ENCODE assay signal across 8 cellular contexts in the genomic region with DNA sequence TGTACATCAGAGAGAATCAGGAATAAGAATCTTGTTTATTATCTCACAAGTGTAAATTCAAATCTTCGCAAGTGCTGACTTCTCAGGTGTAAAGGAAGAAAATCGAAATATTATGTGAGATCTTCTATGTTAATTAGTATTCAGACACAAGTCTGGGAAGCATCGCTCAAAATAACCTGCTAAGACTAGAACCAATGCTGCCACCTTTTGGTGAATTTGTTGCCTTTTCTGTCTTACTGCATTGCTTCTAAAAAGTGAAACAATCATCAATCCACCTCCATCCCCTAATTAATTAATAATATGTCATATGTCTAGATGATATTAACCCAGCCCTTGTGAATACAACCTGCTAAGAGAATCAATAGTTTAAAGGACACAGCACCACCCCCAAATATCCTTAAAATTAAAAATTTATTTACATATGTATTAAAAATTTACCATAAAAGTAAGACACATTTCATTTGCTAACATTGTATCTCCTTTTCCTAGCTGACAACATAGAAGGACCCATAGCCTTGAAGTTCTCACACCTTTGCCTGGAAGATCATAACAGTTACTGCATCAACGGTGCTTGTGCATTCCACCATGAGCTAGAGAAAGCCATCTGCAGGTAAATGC. TPM values are rescaled to one million over a fixed set of nuclear protein-coding genes. Genes with fewer than 3 reads are reported as not detected.
DNase-seq lines count a peak whose midpoint lies in the region; ATAC-seq and TF ChIP-seq lines count a peak whose summit lies in the region.

No MANE protein-coding gene starts in this region.

- intact Hi-C loops in natural killer cell (cut with micrococcal nuclease) = loop anchor here (5.0 kb wide), 1 partner anchor 125 kb away; no protein-coding TSS in a partner anchor
- intact Hi-C loops in adrenal gland (cut with DNase I) = loop anchor here in 1 of 2 donors (10.0 kb wide), 1 partner anchor 127 kb away; no protein-coding TSS in a partner anchor

- H3K36me3 Mint-ChIP-seq in natural killer cell (no peaks in the 10 kb centered on the region), immature natural killer cell (no peaks in the 10 kb centered on the region)
- H3K36me3 Mint-ChIP-seq in natural killer cell treated with Interleukin-12 subunit alpha and Interleukin-12 subunit beta and Interleukin-15 and Interleukin-18, amount 100 ng/mL, for 72 hours = no peaks in the 10 kb centered on the region

- peaks cover 0 to 7% of the 10 kb centered on the region in 2 donors for H3K27me3 Mint-ChIP-seq in natural killer cell (ENCODE audit: low read depth in 2 of 2)
- H3K27me3 Mint-ChIP-seq in natural killer cell treated with Interleukin-12 subunit alpha and Interleukin-12 subunit beta and Interleukin-15 and Interleukin-18, amount 100 ng/mL, for 72 hours = peaks cover 0 to 2% of the 10 kb centered on the region in 2 donors
- H3K27me3 Mint-ChIP-seq in immature natural killer cell (ENCODE audit: low read depth in 3 of 3) = peaks cover 0 to 2% (median 0%) of the 10 kb centered on the region in 3 donors

- H3K4me1 ChIP-seq in adrenal gland (replicated peaks in 1 of 2) = no peaks in the 10 kb centered on the region
- no peaks in the 10 kb centered on the region for H3K4me1 ChIP-seq in tibial nerve

- DNase-seq in natural killer cell (no peak), NCI-H1436 treated with DMSO at 0.1 percent for 48 hours (lab: John Stamatoyannopoulos, UW) (peak; percentile 4), adrenal gland (peak in 5 of 7 donors; percentile 19 to 62 (median 26)), immature natural killer cell (peak in 2 of 3 donors; percentile 5 to 13), tibial nerve (ENCODE audit: low spot score in 2 of 2) (peak in 1 of 2 donors; percentile 59), activated T-cell treated with anti-CD3 and anti-CD28 coated beads for 4 hours (no peak)
- DNase-seq in natural killer cell treated with Interleukin-12 subunit alpha and Interleukin-12 subunit beta and Interleukin-15 and Interleukin-18, amount 100 ng/mL, for 72 hours (ENCODE audit: low spot score) = no peak

- ATAC-seq in natural killer cell = no peak
- ATAC-seq in natural killer cell treated with Interleukin-12 subunit alpha and Interleukin-12 subunit beta and Interleukin-15 and Interleukin-18, amount 100 ng/mL, for 72 hours = no peak
- ATAC-seq in GM21825 (IDR thresholded peaks at IDR 0.05; ENCODE audit: unreplicated experiment) = peak; percentile 74

- H3K4me1 Mint-ChIP-seq in natural killer cell (peaks cover 0 to 4% of the 10 kb centered on the region in 2 donors), immature natural killer cell (peaks cover 0 to 6% of the 10 kb centered on the region in 2 donors)
- no peaks in the 10 kb centered on the region for H3K4me1 Mint-ChIP-seq in natural killer cell treated with Interleukin-12 subunit alpha and Interleukin-12 subunit beta and Interleukin-15 and Interleukin-18, amount 100 ng/mL, for 72 hours (ENCODE audit: low read depth in 2 of 2)

- H3K27ac Mint-ChIP-seq in natural killer cell (no peak overlapping the region), immature natural killer cell (no peak overlapping the region)
- H3K27ac Mint-ChIP-seq in natural killer cell treated with Interleukin-12 subunit alpha and Interleukin-12 subunit beta and Interleukin-15 and Interleukin-18, amount 100 ng/mL, for 72 hours = no peak overlapping the region

- no peak for TF ChIP-seq POLR2A in adrenal gland (IDR thresholded peaks at IDR 0.05)
- no peak for TF ChIP-seq POLR2A in tibial nerve (IDR thresholded peaks at IDR 0.05)

- TF ChIP-seq EP300 in tibial nerve (IDR thresholded peaks at IDR 0.05) = no peak

- H3K4me3 Mint-ChIP-seq in natural killer cell (no peak overlapping the region), immature natural killer cell (no peak overlapping the region)
- H3K4me3 Mint-ChIP-seq in natural killer cell treated with Interleukin-12 subunit alpha and Interleukin-12 subunit beta and Interleukin-15 and Interleukin-18, amount 100 ng/mL, for 72 hours = no peak overlapping the region

- no peak overlapping the region for H3K27ac ChIP-seq in adrenal gland
- no peak overlapping the region for H3K27ac ChIP-seq in tibial nerve

- H3K36me3 ChIP-seq in adrenal gland (replicated peaks in 1 of 2) = no peaks in the 10 kb centered on the region
- no peaks in the 10 kb centered on the region for H3K36me3 ChIP-seq in tibial nerve

- H3K9me3 ChIP-seq in adrenal gland (replicated peaks in 1 of 3) (no peaks in the 10 kb centered on the region), tibial nerve (no peaks in the 10 kb centered on the region)

- no peaks in the 10 kb centered on the region for H3K9me3 Mint-ChIP-seq in natural killer cell
- no peaks in the 10 kb centered on the region for H3K9me3 Mint-ChIP-seq in natural killer cell treated with Interleukin-12 subunit alpha and Interleukin-12 subunit beta and Interleukin-15 and Interleukin-18, amount 100 ng/mL, for 72 hours
- no peaks in the 10 kb centered on the region for H3K9me3 Mint-ChIP-seq in immature natural killer cell

- 24 to 31% (median 28%) methylated on average over 4 of the region's 4 CpGs for WGBS in adrenal gland, 4 donors
- WGBS in tibial nerve, 2 donors = 30 to 31% methylated on average over 4 of the region's 4 CpGs

- no peak overlapping the region for H3K4me3 ChIP-seq in adrenal gland
- H3K4me3 ChIP-seq in tibial nerve = no peak overlapping the region

- TF ChIP-seq CTCF in natural killer cell (IDR thresholded peaks at IDR 0.05) (peak; percentile 32), adrenal gland (IDR thresholded peaks at IDR 0.05) (peak; percentile 27 to 69 (median 62)), tibial nerve (IDR thresholded peaks at IDR 0.05) (peak in 4 of 5 experiments; percentile 17 to 34 (median 26))

- H3K27me3 ChIP-seq in adrenal gland = no peaks in the 10 kb centered on the region
- no peaks in the 10 kb centered on the region for H3K27me3 ChIP-seq in tibial nerve

RNA-seq across cellular contexts. Expression of gene EPGN, which starts 3.5 kb away (rescaled TPM):
- total RNA-seq in natural killer cell (not detected), adrenal gland (under 1 TPM in 1 of 8 donors, not detected in 7; 0.46 TPM), tibial nerve (under 1 TPM in 1 of 4 donors, not detected in 3; 0.78 TPM)
- 1 to 10 TPM in 1 of 2 donors, not detected in 1; 2.6 TPM for total RNA-seq in natural killer cell treated with Interleukin-12 subunit alpha and Interleukin-12 subunit beta and Interleukin-15 and Interleukin-18, amount 100 ng/mL, for 72 hours
- polyA plus RNA-seq in adrenal gland (under 1 TPM in 1 of 3 donors, not detected in 2; 0.07 TPM), immature natural killer cell (not detected)

RNA-seq across cellular contexts. Expression of gene EREG, which starts 53.1 kb away (rescaled TPM):
- total RNA-seq in natural killer cell (10 to 100 TPM in 1 of 3 donors, 1 to 10 TPM in 2; 2.3 to 23.3 (median 6.4) TPM), adrenal gland (1 to 10 TPM in 1 of 8 donors, under 1 TPM in 2, not detected in 5; 0.18 to 1.4 (median 0.42) TPM), tibial nerve (under 1 TPM in 2 of 4 donors, not detected in 2; 0.20 to 0.21 TPM)
- not detected for total RNA-seq in natural killer cell treated with Interleukin-12 subunit alpha and Interleukin-12 subunit beta and Interleukin-15 and Interleukin-18, amount 100 ng/mL, for 72 hours
- polyA plus RNA-seq in adrenal gland (under 1 TPM in 1 of 3 donors, not detected in 2; 0.08 TPM), immature natural killer cell (not detected)

Comparison
In these comparisons a context has a peak if more than half of its experiments do, and no peak if none do; other contexts are left out.
1. DNase-seq: peak in NCI-H1436 treated with DMSO at 0.1 percent for 48 hours (single experiment), adrenal gland (5 of 7) and immature natural killer cell (2 of 3); none in natural killer cell (single experiment), natural killer cell treated with Interleukin-12 subunit alpha and Interleukin-12 subunit beta and Interleukin-15 and Interleukin-18, amount 100 ng/mL, for 72 hours (single experiment) and activated T-cell treated with anti-CD3 and anti-CD28 coated beads for 4 hours (single experiment).
2. Peak in every context shown above with its lines, with median percentiles within 50 percentile points of each other: CTCF ChIP-seq.